Comparison of ENCODE assay signal across 12 cellular contexts in genomic region chr14:91714805-91715204, GRCh38. TPM values are rescaled to one million over a fixed set of nuclear protein-coding genes. Genes with fewer than 3 reads are reported as not detected.
DNase-seq lines count a peak whose midpoint lies in the region; ATAC-seq and TF ChIP-seq lines count a peak whose summit lies in the region.
"Had no signal": no experiment of that assay in that cellular context is flagged by ENCODE, and none has a peak within 500 bp of the region (broad histone marks: within the 10 kb centered on the region; RNA-seq: fewer than 3 reads in every experiment).

No MANE protein-coding gene starts in this region.

- H3K4me2 ChIP-seq in OCI-LY7 (ENCODE audit: low read length) (no peak overlapping the region), mesenchymal stem cell (ENCODE audit: low read length, poor library complexity, severe bottlenecking) (no peak overlapping the region), Karpas-422 (ENCODE audit: low read depth, low read length, poor library complexity, severe bottlenecking) (no peak overlapping the region)

- peaks cover 1% of the 10 kb centered on the region for H3K9me3 Mint-ChIP-seq in activated CD8-positive, alpha-beta memory T cell treated with anti-CD3 and anti-CD28 coated beads, Interleukin-2, amount 10 ng/mL, durations not matched to agents 7 days and 5 days (ENCODE audit: low read depth)
- H3K9me3 Mint-ChIP-seq: activated B cell treated with CpG ODN at 0.5 μM for 24 hours had no signal

- no peak overlapping the region for H2BK5ac ChIP-seq in mesenchymal stem cell (ENCODE audit: low read depth, low read length, poor library complexity, severe bottlenecking)

- intact Hi-C loops in OCI-LY7 (cut with micrococcal nuclease; ENCODE audit: unreplicated experiment), result no loop called here
- intact Hi-C loops in ovary (cut with DNase I), result no loop called here

- no peaks in the 10 kb centered on the region for H3K9me2 ChIP-seq in OCI-LY7 (ENCODE audit: insufficient read depth, low read length)
- no peaks in the 10 kb centered on the region for H3K9me2 ChIP-seq in Karpas-422 (replicated peaks; ENCODE audit: insufficient read depth, low read length)

- H3K4me1 ChIP-seq in OCI-LY7 (ENCODE audit: insufficient read depth, low read length, poor library complexity, severe bottlenecking) (no peaks in the 10 kb centered on the region), mesenchymal stem cell (ENCODE audit: control insufficient read depth, insufficient read depth, low read depth, low read length) (no peaks in the 10 kb centered on the region), Karpas-422 (ENCODE audit: low read length) (no peaks in the 10 kb centered on the region), ovary (ENCODE audit: insufficient read depth) (no peaks in the 10 kb centered on the region)

- CTCF ChIA-PET in activated CD8-positive, alpha-beta memory T cell treated with anti-CD3 and anti-CD28 coated beads, Interleukin-2, amount 10 ng/mL, durations not matched to agents 7 days and 5 days (lab: Charles Lee), result interaction anchor here (1.0 to 2.4 kb wide), 7 partner anchors 60 to 282 kb away, joined by 3 to 12 read pairs (median 5); partner anchors contain the start of gene TC2N
- CTCF ChIA-PET in OCI-LY7 (lab: Charles Lee; ENCODE audit: unreplicated experiment), result no interaction called here

- H2AFZ ChIP-seq in OCI-LY7 (ENCODE audit: low read length), result no peak overlapping the region
- no peak overlapping the region for H2AFZ ChIP-seq in mesenchymal stem cell (ENCODE audit: low read depth, low read length)
- no peak overlapping the region for H2AFZ ChIP-seq in Karpas-422 (ENCODE audit: low read length)

- BruUV-seq in OCI-LY7 (replicated peaks; lab: Mats Ljungman, UMichigan), result no TSS peak

- no peak overlapping the region for H3K27ac ChIP-seq in OCI-LY7 (ENCODE audit: low read depth, low read length, poor library complexity, severe bottlenecking)
- H3K27ac ChIP-seq in mesenchymal stem cell (ENCODE audit: low read length, poor library complexity, severe bottlenecking), result no peak overlapping the region
- H3K27ac ChIP-seq in Karpas-422 (ENCODE audit: low read length), result no peak overlapping the region
- H3K27ac ChIP-seq in ovary, result no peak overlapping the region
- H3K27ac ChIP-seq: sigmoid colon had no signal

- no peak overlapping the region for H2BK15ac ChIP-seq in mesenchymal stem cell (ENCODE audit: low read depth, poor library complexity, severe bottlenecking)

- no peak overlapping the region for H3K4me3 Mint-ChIP-seq in activated CD8-positive, alpha-beta memory T cell treated with anti-CD3 and anti-CD28 coated beads, Interleukin-2, amount 10 ng/mL, durations not matched to agents 7 days and 5 days
- H3K4me3 Mint-ChIP-seq: activated B cell treated with CpG ODN at 0.5 μM for 24 hours had no signal

- H2BK120ac ChIP-seq in mesenchymal stem cell (ENCODE audit: low read depth, low read length), result no peak overlapping the region

- no peak overlapping the region for H4K91ac ChIP-seq in mesenchymal stem cell (ENCODE audit: low read length)

- WGBS in mesenchymal stem cell, result 68% methylated on average over 5 of the region's 6 CpGs
- WGBS in ovary, 3 donors, result 80 to 81% (median 81%) methylated on average over 6 of the region's 6 CpGs

- H3K9me3 ChIP-seq in OCI-LY7 (ENCODE audit: low read length), result no peaks in the 10 kb centered on the region
- H3K9me3 ChIP-seq in mesenchymal stem cell (ENCODE audit: control insufficient read depth, low read length), result no peaks in the 10 kb centered on the region
- H3K9me3 ChIP-seq in Karpas-422 (ENCODE audit: low read length), result no peaks in the 10 kb centered on the region
- H3K9me3 ChIP-seq in ovary, result no peaks in the 10 kb centered on the region
- H3K9me3 ChIP-seq: sigmoid colon had no signal

- H3K4ac ChIP-seq in mesenchymal stem cell (ENCODE audit: low read depth in 1 of 2, low read length in 2 of 2), result no peak overlapping the region

- TF ChIP-seq CTCF in OCI-LY7 (conservative IDR thresholded peaks at IDR 0.05; ENCODE audit: low read length), result 0 out of 2 replicates have a peak, but pooled peaks have one; percentile 10
- no peak for TF ChIP-seq CTCF in ovary (IDR thresholded peaks at IDR 0.05)

- no peak overlapping the region for H3K18ac ChIP-seq in mesenchymal stem cell (ENCODE audit: low read depth in 1 of 2, low read length in 2 of 2)

- POLR2A ChIA-PET in OCI-LY7 (lab: Charles Lee), result no interaction called here

- no peak for TF ChIP-seq EP300 in ovary (IDR thresholded peaks at IDR 0.05)

- H2AK5ac ChIP-seq in mesenchymal stem cell (ENCODE audit: low read length, severe bottlenecking), result no peak overlapping the region

- H3K79me2 ChIP-seq in OCI-LY7 (ENCODE audit: insufficient read depth, low read depth, low read length) (no peaks in the 10 kb centered on the region), Karpas-422 (ENCODE audit: low read length) (no peaks in the 10 kb centered on the region)

- H2BK12ac ChIP-seq in mesenchymal stem cell (ENCODE audit: low read length in 2 of 2), result no peak overlapping the region

- H3K4me1 Mint-ChIP-seq in activated CD8-positive, alpha-beta memory T cell treated with anti-CD3 and anti-CD28 coated beads, Interleukin-2, amount 10 ng/mL, durations not matched to agents 7 days and 5 days, result peaks cover 6% of the 10 kb centered on the region
- H3K4me1 Mint-ChIP-seq: activated B cell treated with CpG ODN at 0.5 μM for 24 hours had no signal

- no peak overlapping the region for H3K9ac ChIP-seq in mesenchymal stem cell (ENCODE audit: low read length)
- H3K9ac ChIP-seq in Karpas-422 (ENCODE audit: low read length), result no peak overlapping the region

- no peak overlapping the region for H3K23ac ChIP-seq in mesenchymal stem cell (ENCODE audit: low read length in 2 of 2)

- peak overlapping the region; percentile 87 for H3K27ac Mint-ChIP-seq in activated CD8-positive, alpha-beta memory T cell treated with anti-CD3 and anti-CD28 coated beads, Interleukin-2, amount 10 ng/mL, durations not matched to agents 7 days and 5 days
- H3K27ac Mint-ChIP-seq: activated B cell treated with CpG ODN at 0.5 μM for 24 hours had no signal

- H4K20me1 ChIP-seq in OCI-LY7 (ENCODE audit: insufficient read depth, low read length), result no peaks in the 10 kb centered on the region
- H4K20me1 ChIP-seq in Karpas-422 (ENCODE audit: insufficient read depth, low read depth, low read length), result no peaks in the 10 kb centered on the region

- H3K4me3 ChIP-seq in OCI-LY7 (ENCODE audit: low read depth, low read length, poor library complexity, severe bottlenecking), result no peak overlapping the region
- no peak overlapping the region for H3K4me3 ChIP-seq in mesenchymal stem cell (ENCODE audit: insufficient read depth in 1 of 2, low read depth in 1 of 2, low read length in 2 of 2)
- no peak overlapping the region for H3K4me3 ChIP-seq in Karpas-422 (ENCODE audit: low read length)
- H3K4me3 ChIP-seq in ovary, result no peak overlapping the region
- H3K4me3 ChIP-seq: sigmoid colon had no signal

- DNase-seq in activated CD8-positive, alpha-beta memory T cell treated with anti-CD3 and anti-CD28 coated beads, Interleukin-2, amount 10 ng/mL, durations not matched to agents 7 days and 5 days, result peak; percentile 81
- no peak for DNase-seq in activated CD8-positive, alpha-beta memory T cell treated with anti-CD3 and anti-CD28 coated beads, Interleukin-2, amount 50 U/mL, for 48 hours
- DNase-seq in OCI-LY7 (ENCODE audit: low spot score), result no peak
- peak; percentile 12 for DNase-seq in activated naive CD4-positive, alpha-beta T cell treated with anti-CD3 and anti-CD28 coated beads, Interleukin-2, amount 50 U/mL, for 16 hours
- peak; percentile 9 for DNase-seq in stimulated activated CD8-positive, alpha-beta memory T cell treated with anti-CD3 and anti-CD28 coated beads, Interleukin-12 subunit alpha, Interleukin-12 subunit beta, amount 100 ng/mL, for 1 hour (ENCODE audit: low read depth)
- no peak for DNase-seq in mesenchymal stem cell
- no peak for DNase-seq in Karpas-422
- no peak for DNase-seq in ovary
- DNase-seq: activated B cell treated with CpG ODN at 0.5 μM for 24 hours, EL, NCI-H2171 treated with DMSO at 0.1 percent for 48 hours, sigmoid colon had no signal

- H3K79me1 ChIP-seq in mesenchymal stem cell (replicated peaks; ENCODE audit: low read length, poor library complexity, severe bottlenecking), result no peaks in the 10 kb centered on the region

- ATAC-seq in activated CD8-positive, alpha-beta memory T cell treated with anti-CD3 and anti-CD28 coated beads, Interleukin-2, amount 10 ng/mL, durations not matched to agents 7 days and 5 days, result peak; percentile 93

- no peak for TF ChIP-seq POLR2A in ovary (IDR thresholded peaks at IDR 0.05)

- H3K36me3 ChIP-seq in OCI-LY7 (ENCODE audit: insufficient read depth, low read length), result no peaks in the 10 kb centered on the region
- H3K36me3 ChIP-seq in mesenchymal stem cell (ENCODE audit: control insufficient read depth in 1 of 2, insufficient read depth in 2 of 2, low read depth in 1 of 2, low read length in 2 of 2), result no peaks in the 10 kb centered on the region
- no peaks in the 10 kb centered on the region for H3K36me3 ChIP-seq in Karpas-422 (ENCODE audit: insufficient read depth, low read length)
- H3K36me3 ChIP-seq in ovary, result no peaks in the 10 kb centered on the region
- H3K36me3 ChIP-seq: sigmoid colon had no signal

- H3K27me3 ChIP-seq in mesenchymal stem cell (ENCODE audit: control insufficient read depth in 1 of 2, insufficient read depth in 1 of 2, low read length in 2 of 2) (no peaks in the 10 kb centered on the region), Karpas-422 (ENCODE audit: low read length) (no peaks in the 10 kb centered on the region), ovary (no peaks in the 10 kb centered on the region)
- H3K27me3 ChIP-seq: sigmoid colon had no signal

- H4K8ac ChIP-seq in mesenchymal stem cell (ENCODE audit: low read length), result no peak overlapping the region

- H3K14ac ChIP-seq in mesenchymal stem cell (ENCODE audit: low read length in 2 of 2), result no peak overlapping the region

- peaks cover 6% of the 10 kb centered on the region for H3K36me3 Mint-ChIP-seq in activated CD8-positive, alpha-beta memory T cell treated with anti-CD3 and anti-CD28 coated beads, Interleukin-2, amount 10 ng/mL, durations not matched to agents 7 days and 5 days

- H3K27me3 Mint-ChIP-seq in activated CD8-positive, alpha-beta memory T cell treated with anti-CD3 and anti-CD28 coated beads, Interleukin-2, amount 10 ng/mL, durations not matched to agents 7 days and 5 days, result no peaks in the 10 kb centered on the region

RNA-seq across cellular contexts. Expression of gene CATSPERB, which starts 17.1 kb away (rescaled TPM):
- under 1 TPM; 0.14 to 0.29 TPM for total RNA-seq in activated CD8-positive, alpha-beta memory T cell treated with anti-CD3 and anti-CD28 coated beads, Interleukin-2, amount 10 ng/mL, durations not matched to agents 7 days and 5 days
- not detected in 2 replicates for total RNA-seq in OCI-LY7 (2014; rRNA removed; shearing (Covaris generic))
- total RNA-seq in OCI-LY7 (2022), result not detected in 2 replicates
- not detected for polyA plus RNA-seq in mesenchymal stem cell (2013, experiment 1 of 2)
- not detected for polyA plus RNA-seq in mesenchymal stem cell (2013, experiment 2 of 2)
- not detected in 2 replicates for total RNA-seq in Karpas-422 (2014; rRNA removed; shearing (Covaris generic); ENCODE audit: low replicate concordance)
- total RNA-seq in ovary, result 1 to 10 TPM in 1 of 7 donors, under 1 TPM in 5, not detected in 1; 0.28 to 2.5 (median 0.57) TPM
- under 1 TPM; 0.07 to 0.23 TPM for polyA plus RNA-seq in ovary
- total RNA-seq: activated B cell treated with CpG ODN at 0.5 μM for 24 hours had no signal

Comparison
In these comparisons a context has a peak if more than half of its experiments do, and no peak if none do; other contexts are left out.
1. DNase-seq: peak in activated CD8-positive, alpha-beta memory T cell treated with anti-CD3 and anti-CD28 coated beads, Interleukin-2, amount 10 ng/mL, durations not matched to agents 7 days and 5 days (single experiment), activated naive CD4-positive, alpha-beta T cell treated with anti-CD3 and anti-CD28 coated beads, Interleukin-2, amount 50 U/mL, for 16 hours (single experiment) and stimulated activated CD8-positive, alpha-beta memory T cell treated with anti-CD3 and anti-CD28 coated beads, Interleukin-12 subunit alpha, Interleukin-12 subunit beta, amount 100 ng/mL, for 1 hour (single experiment); none in activated CD8-positive, alpha-beta memory T cell treated with anti-CD3 and anti-CD28 coated beads, Interleukin-2, amount 50 U/mL, for 48 hours (single experiment), OCI-LY7 (single experiment), mesenchymal stem cell (single experiment), Karpas-422 (single experiment) and ovary (0 of 5).